9 cellular contexts compared by ENCODE assay signal in genomic region chr12:54588110-54588831, GRCh38. TPM values are rescaled to one million over a fixed set of nuclear protein-coding genes. Genes with fewer than 3 reads are reported as not detected.
DNase-seq lines count a peak whose midpoint lies in the region; ATAC-seq and TF ChIP-seq lines count a peak whose summit lies in the region.
"Had no signal": no experiment of that assay in that cellular context is flagged by ENCODE, and none has a peak within 500 bp of the region (broad histone marks: within the 10 kb centered on the region; RNA-seq: fewer than 3 reads in every experiment).

PPP1R1A (minus strand) TSS chr12:54588659; CDS start chr12:54588488, 171 bp downstream.

- no peak within 1 kb of the TSS for H3K9ac ChIP-seq in BLaER1
- H3K9ac ChIP-seq in PC-3 (ENCODE audit: low read length) = no peak within 1 kb of the TSS
- peak within 1 kb of the TSS; percentile 87 for H3K9ac ChIP-seq in neuronal stem cell (ENCODE audit: low read depth, low read length, poor library complexity)

- H3K9me3 Mint-ChIP-seq in glutamatergic neuron (ENCODE audit: unreplicated experiment) = peaks cover 10% of the 10 kb centered on the region

- H3K36me3 ChIP-seq in BLaER1 (no peaks in the 10 kb centered on the region), PC-3 (ENCODE audit: low read depth, low read length) (no peaks in the 10 kb centered on the region), neuronal stem cell (replicated peaks in 1 of 2; ENCODE audit: control insufficient read depth in 2 of 2, insufficient read depth in 2 of 2, low read length in 2 of 2) (no peaks in the 10 kb centered on the region)

- no peak within 1 kb of the TSS for H3K23ac ChIP-seq in neuronal stem cell (ENCODE audit: low read depth, low read length, poor library complexity)

- H3K4me3 ChIP-seq in BLaER1 = peak within 1 kb of the TSS; percentile 63
- no peak within 1 kb of the TSS for H3K4me3 ChIP-seq in PC-3 (ENCODE audit: low read length)
- peak within 1 kb of the TSS; percentile 27 to 93 for H3K4me3 ChIP-seq in neuronal stem cell (ENCODE audit: low read length in 2 of 2)

- no peaks in the 10 kb centered on the region for H3F3A ChIP-seq in PC-3 (ENCODE audit: low read length, unreplicated experiment)

- intact Hi-C loops in PC-3 (cut with micrococcal nuclease) = no loop called here

- H3K4me3 Mint-ChIP-seq in glutamatergic neuron (ENCODE audit: unreplicated experiment) = peak within 1 kb of the TSS; percentile 90

- no peaks in the 10 kb centered on the region for H3K79me1 ChIP-seq in neuronal stem cell (ENCODE audit: low read depth, low read length)

- no peak within 1 kb of the TSS for H4K8ac ChIP-seq in neuronal stem cell (ENCODE audit: low read depth, low read length)

- TF ChIP-seq CTCF in PC-3 (conservative IDR thresholded peaks at IDR 0.05; ENCODE audit: low read depth, low read length) (no peak), glutamatergic neuron (IDR thresholded peaks at IDR 0.05; ENCODE audit: partially characterized antibody, unreplicated experiment) (no peak)

- no TSS peak for BruUV-seq in PC-3 (replicated peaks; lab: Mats Ljungman, UMichigan)

- H4K20me1 ChIP-seq in BLaER1 (peaks cover 17% of the 10 kb centered on the region; the same call in 1 of the 2 replicates), PC-3 (ENCODE audit: low read length) (no peaks in the 10 kb centered on the region)

- H3K36me3 Mint-ChIP-seq in glutamatergic neuron (ENCODE audit: unreplicated experiment) = peaks cover 7% of the 10 kb centered on the region

- H3K14ac ChIP-seq in neuronal stem cell (ENCODE audit: low read length) = no peak within 1 kb of the TSS

- no peaks in the 10 kb centered on the region for H3K79me2 ChIP-seq in PC-3 (ENCODE audit: low read length)

- POLR2A ChIA-PET in PC-3 (lab: Charles Lee; ENCODE audit: unreplicated experiment) = no interaction called here

- H3K9me3 ChIP-seq in BLaER1 (no peaks in the 10 kb centered on the region), PC-3 (ENCODE audit: low read length) (no peaks in the 10 kb centered on the region), neuronal stem cell (replicated peaks in 1 of 2; ENCODE audit: control insufficient read depth in 2 of 2, insufficient read depth in 1 of 2, low read depth in 1 of 2, low read length in 2 of 2) (no peaks in the 10 kb centered on the region)

- H3K27ac ChIP-seq in BLaER1 = no peak within 1 kb of the TSS
- H3K27ac ChIP-seq in PC-3 (ENCODE audit: low read length) = no peak within 1 kb of the TSS
- no peak within 1 kb of the TSS for H3K27ac ChIP-seq in neuronal stem cell (replicated peaks; ENCODE audit: low read length)

- H3K27me3 ChIP-seq in BLaER1 (peaks cover 47% of the 10 kb centered on the region), PC-3 (ENCODE audit: low read length) (peaks cover 72% of the 10 kb centered on the region), neuronal stem cell (ENCODE audit: control insufficient read depth in 3 of 3, insufficient read depth in 3 of 3, low read depth in 1 of 3, low read length in 3 of 3) (peaks cover 0 to 64% (median 11%) of the 10 kb centered on the region in 3 experiments)

- H3K4ac ChIP-seq in neuronal stem cell (ENCODE audit: low read length) = no peak within 1 kb of the TSS

- peaks cover 15% of the 10 kb centered on the region for H3K27me3 Mint-ChIP-seq in glutamatergic neuron (ENCODE audit: unreplicated experiment)

- peak within 1 kb of the TSS; percentile 40 for H2BK15ac ChIP-seq in neuronal stem cell (ENCODE audit: low read length)

- H2AFZ ChIP-seq in PC-3 (ENCODE audit: low read length) (no peak within 1 kb of the TSS), neuronal stem cell (ENCODE audit: low read length) (peak within 1 kb of the TSS; percentile 91)

- no CpG with 5 or more reads among the region's 75 CpGs for WGBS in neuronal stem cell (ENCODE audit: extremely low coverage in 2 of 2, insufficient read length in 2 of 2, insufficient replicate concordance in 1 of 2), 2 donors

- H2AK5ac ChIP-seq in neuronal stem cell (ENCODE audit: low read depth, low read length) = peak within 1 kb of the TSS; percentile 88

- DNase-seq in PC-3 = no peak
- peak; percentile 71 for DNase-seq in glutamatergic neuron
- peak; percentile 31 for DNase-seq in neuronal stem cell (ENCODE audit: low spot score)
- DNase-seq in Kasumi-1 (lab: John Stamatoyannopoulos, UW) = no peak
- DNase-seq in activated CD8-positive, alpha-beta memory T cell treated with anti-CD3 and anti-CD28 coated beads, Interleukin-2, amount 50 U/mL, for 48 hours = no peak

- peak within 1 kb of the TSS; percentile 75 for H3K27ac Mint-ChIP-seq in glutamatergic neuron (ENCODE audit: unreplicated experiment)

- no peaks in the 10 kb centered on the region for H3K9me2 ChIP-seq in PC-3 (replicated peaks; ENCODE audit: low read length)

- CTCF ChIA-PET in PC-3 (lab: Charles Lee) = no interaction called here

- H3K4me1 ChIP-seq in BLaER1 (peaks cover 6% of the 10 kb centered on the region; the same call in 1 of the 2 replicates), PC-3 (ENCODE audit: insufficient read depth, low read length) (no peaks in the 10 kb centered on the region), neuronal stem cell (ENCODE audit: control insufficient read depth in 2 of 2, insufficient read depth in 1 of 2, low read depth in 1 of 2, low read length in 2 of 2) (peaks cover 0 to 20% of the 10 kb centered on the region in 2 donors)

- H2BK12ac ChIP-seq in neuronal stem cell (ENCODE audit: low read length) = no peak within 1 kb of the TSS

- H2BK5ac ChIP-seq in neuronal stem cell (ENCODE audit: low read length) = no peak within 1 kb of the TSS

- H3K18ac ChIP-seq in neuronal stem cell (ENCODE audit: low read length) = peak within 1 kb of the TSS; percentile 93

- no peak within 1 kb of the TSS for H4K91ac ChIP-seq in neuronal stem cell (ENCODE audit: low read depth, low read length, poor library complexity)

- 0 out of 2 replicates have a peak, but pooled peaks have one; percentile 18 for ATAC-seq in PC-3
- ATAC-seq in HG03039 (IDR thresholded peaks at IDR 0.05; ENCODE audit: unreplicated experiment) = no peak
- ATAC-seq in GM21825 (IDR thresholded peaks at IDR 0.05; ENCODE audit: unreplicated experiment) = no peak

- H3K4me2 ChIP-seq in BLaER1 (peak within 1 kb of the TSS; percentile 88), PC-3 (ENCODE audit: low read length) (no peak within 1 kb of the TSS), neuronal stem cell (ENCODE audit: insufficient read depth, low read length, poor library complexity, severe bottlenecking) (peak within 1 kb of the TSS; percentile 99)

- H3K4me1 Mint-ChIP-seq in glutamatergic neuron (ENCODE audit: low read depth, unreplicated experiment) = peaks cover 44% of the 10 kb centered on the region

- peak within 1 kb of the TSS; percentile 47 for H2BK120ac ChIP-seq in neuronal stem cell (ENCODE audit: low read depth, low read length)

RNA-seq across cellular contexts. Expression of gene PPP1R1A, which starts in this region (rescaled TPM):
- total RNA-seq in PC-3 (2014; rRNA removed) (not detected in 2 replicates), glutamatergic neuron (ENCODE audit: unreplicated experiment) (47.6 TPM)
- polyA plus RNA-seq in neuronal stem cell (2013, experiment 1 of 2) = 23.3 TPM
- 25.6 TPM for polyA plus RNA-seq in neuronal stem cell (2013, experiment 2 of 2)
- total RNA-seq: LHCN-M2 had no signal

Comparison
In these comparisons a context has a peak if more than half of its experiments do, and no peak if none do; other contexts are left out.
1. RNA of gene PPP1R1A (total RNA-seq): 47.6 TPM in glutamatergic neuron (single experiment); not detected in PC-3; every median in the first group is over 10 times any median in the second.
2. Peak in ATAC-seq in PC-3; RNA of the gene not detected or under 1 TPM.
3. DNase-seq: peak in glutamatergic neuron (single experiment) and neuronal stem cell (single experiment); none in PC-3 (single experiment), Kasumi-1 (0 of 2) and activated CD8-positive, alpha-beta memory T cell treated with anti-CD3 and anti-CD28 coated beads, Interleukin-2, amount 50 U/mL, for 48 hours (single experiment).